In the genomic region with DNA sequence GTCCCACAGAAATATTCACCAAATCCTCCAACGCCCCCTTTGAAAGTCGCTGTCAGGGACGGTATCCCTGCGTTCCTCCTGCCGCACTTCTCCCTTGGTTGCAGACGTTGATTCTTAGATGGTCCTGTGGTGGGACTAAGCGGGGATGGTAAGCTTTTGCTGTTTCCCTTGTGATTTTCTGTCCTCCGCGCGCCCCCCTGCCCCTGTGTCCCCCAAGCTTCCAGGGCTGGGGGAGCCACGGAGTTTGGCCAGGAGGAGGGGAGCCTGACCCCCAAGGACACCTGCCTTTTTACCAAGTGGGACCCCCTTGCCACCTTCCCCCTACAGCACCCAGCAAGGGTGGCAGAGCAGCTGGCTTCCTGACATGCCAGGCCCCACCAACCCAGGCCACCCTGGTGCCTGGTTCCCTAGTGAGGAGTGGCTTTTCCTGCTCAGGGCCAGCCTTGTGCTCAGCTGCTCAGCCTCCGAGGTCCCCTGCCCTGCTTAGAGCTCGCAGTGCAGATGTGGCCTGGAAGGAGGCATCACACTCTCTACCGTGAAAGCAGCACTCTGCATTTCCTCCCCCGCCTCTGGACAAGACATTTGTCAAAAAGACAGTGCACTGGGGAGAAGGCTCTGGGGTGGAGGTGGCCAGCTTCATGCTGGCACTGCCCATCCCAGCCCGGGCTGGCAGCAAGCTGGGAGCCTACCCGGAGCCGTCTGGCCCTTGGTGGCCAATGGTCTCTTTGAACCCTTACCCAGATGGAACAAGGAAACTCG, we compare ENCODE assay signal across 12 cellular contexts. TPM values are rescaled to one million over a fixed set of nuclear protein-coding genes. Genes with fewer than 3 reads are reported as not detected.
"Had no signal": no experiment of that assay in that cellular context is flagged by ENCODE, and none has a peak within 500 bp of the region (broad histone marks: within the 10 kb centered on the region; RNA-seq: fewer than 3 reads in every experiment).

No MANE protein-coding gene starts in this region.

- DNase-seq: activated CD4-positive, alpha-beta memory T cell treated with anti-CD3 and anti-CD28 coated beads for 36 hours; activated CD4-positive, alpha-beta T cell treated with anti-CD3 and anti-CD28 coated beads for 1 hour; activated CD8-positive, alpha-beta memory T cell treated with anti-CD3 and anti-CD28 coated beads, Interleukin-2, amount 50 U/mL, for 48 hours; activated naive CD4-positive, alpha-beta T cell treated with Interleukin-2 at 50 U/mL for 16 hours; activated naive CD8-positive, alpha-beta T cell treated with anti-CD3 and anti-CD28 coated beads, Interleukin-2, amount 50 U/mL, for 24 hours; stimulated activated CD4-positive, alpha-beta T cell treated with anti-CD3 and anti-CD28 coated beads, Interleukin-1b, Interleukin-23, amount 100 ng/mL, for 48 hours; substantia nigra had no signal

- ATAC-seq: activated naive CD8-positive, alpha-beta T cell treated with anti-CD3 and anti-CD28 coated beads, Interleukin-2, amount 50 U/mL, for 24 hours; right cardiac atrium; stimulated activated memory B cell treated with anti-CD40 and anti-IgM and Interleukin-4, amounts not matched to agents 10 μg/mL and 1 μg/mL and 100 μg/mL, for 72 hours had no signal

- H3K9me3 ChIP-seq: neutrophil had no signal

- H3K36me3 ChIP-seq: neutrophil had no signal

- H3K27ac ChIP-seq: neutrophil had no signal

RNA-seq across cellular contexts. Expression of a gene that starts 49.4 kb away (rescaled TPM):
- total RNA-seq: activated CD4-positive, alpha-beta memory T cell treated with anti-CD3 and anti-CD28 coated beads for 36 hours; activated T-helper 1 cell treated with anti-CD3 and anti-CD28 coated beads, Interleukin-12 subunit alpha, Interleukin-12 subunit beta, Interleukin-2, Interleukin-4 antibody, amounts not matched to agents 30 ng/mL and 10 ng/mL and 1 ng/mL, durations not matched to agents 14 hours and 24 hours and 36 hours; frontal cortex had no signal
